Comparison of ENCODE assay signal across 24 cellular contexts in the genomic region with DNA sequence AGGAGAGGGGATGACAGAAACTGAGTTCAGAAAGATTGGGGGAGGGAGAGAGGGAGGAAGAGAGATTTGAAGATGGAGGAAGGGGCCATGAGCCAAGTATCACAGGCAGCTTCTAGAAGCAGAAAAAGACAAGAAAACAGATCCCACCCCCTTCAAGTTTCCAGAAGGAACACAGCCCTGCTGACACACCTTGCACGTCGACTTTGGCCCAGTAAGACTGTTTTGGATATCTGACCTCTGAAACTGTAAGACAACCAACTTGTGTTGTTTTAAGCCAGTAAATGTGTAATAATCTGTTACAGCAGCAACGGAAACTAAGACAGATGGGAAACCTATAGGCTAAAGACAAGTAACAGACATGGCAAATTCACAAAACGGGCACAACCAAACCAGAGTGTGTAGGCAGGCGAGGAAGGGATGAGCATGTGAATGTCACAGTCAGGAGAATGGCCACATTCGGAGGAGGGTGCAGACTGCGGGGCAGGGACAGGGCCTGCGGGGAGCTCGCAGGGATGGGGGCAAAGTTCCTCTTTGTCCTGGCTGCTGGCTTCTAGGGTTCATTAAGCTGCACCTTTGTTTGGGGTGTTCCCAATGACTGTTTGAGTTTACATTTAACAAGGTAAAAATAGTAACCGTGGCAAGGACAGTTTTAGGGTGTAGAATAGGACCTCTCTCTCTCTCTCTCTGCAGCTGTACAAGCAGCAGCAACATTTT. TPM values are rescaled to one million over a fixed set of nuclear protein-coding genes. Genes with fewer than 3 reads are reported as not detected.
"Had no signal": no experiment of that assay in that cellular context is flagged by ENCODE, and none has a peak within 500 bp of the region (broad histone marks: within the 10 kb centered on the region; RNA-seq: fewer than 3 reads in every experiment).

No MANE protein-coding gene starts in this region.

- H3K36me3 ChIP-seq: cardiac muscle cell, spleen had no signal

- H3K4me1 Mint-ChIP-seq: activated naive CD4-positive, alpha-beta T cell treated with anti-CD3 and anti-CD28 coated beads, Interleukin-2, amount 10 ng/mL, durations not matched to agents 7 days and 5 days; immature natural killer cell; nephron progenitor cell had no signal

- H3K27me3 ChIP-seq: testis had no signal

- DNase-seq: activated CD4-positive, alpha-beta memory T cell treated with anti-CD3 and anti-CD28 coated beads for 36 hours; activated CD4-positive, alpha-beta T cell treated with anti-CD3 and anti-CD28 coated beads for 4 hours; activated CD4-positive, CD25-positive, alpha-beta regulatory T cell; activated effector memory CD4-positive, alpha-beta T cell treated with Interleukin-2 at 50 U/mL for 16 hours; activated naive CD4-positive, alpha-beta T cell treated with anti-CD3 and anti-CD28 coated beads, Interleukin-2, amount 10 ng/mL, durations not matched to agents 7 days and 5 days; activated T-cell treated with anti-CD3 and anti-CD28 coated beads, Interleukin-2, amount 50 U/mL, for 72 hours; effector memory CD8-positive, alpha-beta T cell; foreskin melanocyte; immature natural killer cell; left ventricle myocardium superior; mammary epithelial cell; nephron progenitor cell; occipital lobe; spleen; stimulated activated CD4-positive, alpha-beta T cell treated with anti-CD3 and anti-CD28 coated beads, Interleukin-4, amount 100 ng/mL, for 1 hour; stimulated activated naive CD4-positive, alpha-beta T cell; testis had no signal

- H3K4me3 ChIP-seq: cardiac muscle cell, spleen, testis had no signal

- H3K9me3 ChIP-seq: spleen, testis had no signal

- H3K27me3 Mint-ChIP-seq: type B pancreatic cell had no signal

- H3K4me3 Mint-ChIP-seq: activated CD4-positive, alpha-beta memory T cell treated with anti-CD3 and anti-CD28 coated beads for 36 hours; activated naive CD4-positive, alpha-beta T cell treated with anti-CD3 and anti-CD28 coated beads, Interleukin-2, amount 10 ng/mL, durations not matched to agents 7 days and 5 days; activated T-cell treated with anti-CD3 and anti-CD28 coated beads, Interleukin-2, amount 50 U/mL, for 72 hours; effector memory CD8-positive, alpha-beta T cell; immature natural killer cell; nephron progenitor cell; T-helper 1 cell treated with Interleukin-12 subunit alpha and Interleukin-12 subunit beta and Interleukin-4 antibody, amounts not matched to agents 30 μg/mL and 1 μg/mL, for 36 hours; type B pancreatic cell had no signal

- ATAC-seq: activated T-cell treated with anti-CD3 and anti-CD28 coated beads, Interleukin-2, amount 50 U/mL, for 72 hours; effector memory CD8-positive, alpha-beta T cell; esophagus mucosa; left ventricle myocardium superior had no signal

- H3K27ac Mint-ChIP-seq: activated CD4-positive, alpha-beta memory T cell treated with anti-CD3 and anti-CD28 coated beads for 36 hours; activated naive CD4-positive, alpha-beta T cell treated with anti-CD3 and anti-CD28 coated beads, Interleukin-2, amount 10 ng/mL, durations not matched to agents 7 days and 5 days; activated T-cell treated with anti-CD3 and anti-CD28 coated beads, Interleukin-2, amount 50 U/mL, for 72 hours; effector memory CD8-positive, alpha-beta T cell; immature natural killer cell; nephron progenitor cell; T-helper 1 cell treated with Interleukin-12 subunit alpha and Interleukin-12 subunit beta and Interleukin-4 antibody, amounts not matched to agents 30 μg/mL and 1 μg/mL, for 36 hours; type B pancreatic cell had no signal

- H3K9me3 Mint-ChIP-seq: activated CD4-positive, alpha-beta memory T cell treated with anti-CD3 and anti-CD28 coated beads for 36 hours; activated naive CD4-positive, alpha-beta T cell treated with anti-CD3 and anti-CD28 coated beads, Interleukin-2, amount 10 ng/mL, durations not matched to agents 7 days and 5 days; activated T-cell treated with anti-CD3 and anti-CD28 coated beads, Interleukin-2, amount 50 U/mL, for 72 hours; effector memory CD8-positive, alpha-beta T cell; immature natural killer cell; nephron progenitor cell; T-helper 1 cell treated with Interleukin-12 subunit alpha and Interleukin-12 subunit beta and Interleukin-4 antibody, amounts not matched to agents 30 μg/mL and 1 μg/mL, for 36 hours; type B pancreatic cell had no signal

- H3K27ac ChIP-seq: cardiac muscle cell, spleen, testis had no signal

- H3K36me3 Mint-ChIP-seq: activated CD4-positive, alpha-beta memory T cell treated with anti-CD3 and anti-CD28 coated beads for 36 hours; activated naive CD4-positive, alpha-beta T cell treated with anti-CD3 and anti-CD28 coated beads, Interleukin-2, amount 10 ng/mL, durations not matched to agents 7 days and 5 days; immature natural killer cell; type B pancreatic cell had no signal

- H3K4me1 ChIP-seq: spleen, testis had no signal

RNA-seq across cellular contexts. Expression of a gene that starts 18.3 kb away (rescaled TPM):
- total RNA-seq: activated CD4-positive, alpha-beta memory T cell treated with anti-CD3 and anti-CD28 coated beads for 36 hours; cardiac muscle cell; dermis microvascular lymphatic vessel endothelial cell; endothelial cell of umbilical vein; left ventricle myocardium superior; renal cortical epithelial cell had no signal
- polyA plus RNA-seq: endothelial cell of umbilical vein, immature natural killer cell, mammary epithelial cell had no signal

RNA-seq across cellular contexts. Expression of a gene that starts 55.3 kb away (rescaled TPM):
- total RNA-seq: activated CD4-positive, alpha-beta memory T cell treated with anti-CD3 and anti-CD28 coated beads for 36 hours; activated T-cell treated with anti-CD3 and anti-CD28 coated beads, Interleukin-2, amount 50 U/mL, for 72 hours; dermis microvascular lymphatic vessel endothelial cell; endothelial cell of umbilical vein; mammary epithelial cell had no signal
- polyA plus RNA-seq: endothelial cell of umbilical vein, immature natural killer cell, mammary epithelial cell had no signal
